23 cellular contexts compared by ENCODE assay signal in genomic region chr11:66468691-66469090, GRCh38. TPM values are rescaled to one million over a fixed set of nuclear protein-coding genes. Genes with fewer than 3 reads are reported as not detected.
DNase-seq lines count a peak whose midpoint lies in the region; ATAC-seq and TF ChIP-seq lines count a peak whose summit lies in the region.
"Had no signal": no experiment of that assay in that cellular context is flagged by ENCODE, and none has a peak within 500 bp of the region (broad histone marks: within the 10 kb centered on the region; RNA-seq: fewer than 3 reads in every experiment).

No MANE protein-coding gene starts in this region.

- no peaks in the 10 kb centered on the region for H3K27me3 Mint-ChIP-seq in T-helper 1 cell treated with Interleukin-12 subunit alpha and Interleukin-12 subunit beta and Interleukin-4 antibody, amounts not matched to agents 30 μg/mL and 1 μg/mL, for 36 hours (ENCODE audit: low read depth)
- H3K27me3 Mint-ChIP-seq in CD8-positive, alpha-beta memory T cell, result no peaks in the 10 kb centered on the region
- no peaks in the 10 kb centered on the region for H3K27me3 Mint-ChIP-seq in activated T-helper 2 cell treated with anti-CD3 and anti-CD28 coated beads, Interferon-gamma antibody, Interleukin-2, Interleukin-4, amounts not matched to agents 10 μg/mL and 5 μg/mL and 100 μg/mL, durations not matched to agents 14 hours and 24 hours and 36 hours (ENCODE audit: low read depth)
- peaks cover 4% of the 10 kb centered on the region for H3K27me3 Mint-ChIP-seq in nephron (ENCODE audit: low read depth)

- no peaks in the 10 kb centered on the region for H3K9me3 ChIP-seq in CD8-positive, alpha-beta memory T cell (ENCODE audit: low read length)
- H3K9me3 ChIP-seq: HAP-1, pancreas, tibial artery had no signal

- H3K4me1 Mint-ChIP-seq in T-helper 1 cell treated with Interleukin-12 subunit alpha and Interleukin-12 subunit beta and Interleukin-4 antibody, amounts not matched to agents 30 μg/mL and 1 μg/mL, for 36 hours (ENCODE audit: low read depth), result peaks cover 13% of the 10 kb centered on the region
- H3K4me1 Mint-ChIP-seq in CD8-positive, alpha-beta memory T cell, result peaks cover 18 to 28% (median 20%) of the 10 kb centered on the region in 3 donors
- H3K4me1 Mint-ChIP-seq in activated T-helper 2 cell treated with anti-CD3 and anti-CD28 coated beads, Interferon-gamma antibody, Interleukin-2, Interleukin-4, amounts not matched to agents 10 μg/mL and 5 μg/mL and 100 μg/mL, durations not matched to agents 14 hours and 24 hours and 36 hours (ENCODE audit: low read depth), result peaks cover 20% of the 10 kb centered on the region
- H3K4me1 Mint-ChIP-seq in nephron, result peaks cover 16% of the 10 kb centered on the region

- H3K4me3 ChIP-seq in CD8-positive, alpha-beta memory T cell (ENCODE audit: low read length), result no peak overlapping the region
- H3K4me3 ChIP-seq: HAP-1, pancreas had no signal

- H3K27ac Mint-ChIP-seq in T-helper 1 cell treated with Interleukin-12 subunit alpha and Interleukin-12 subunit beta and Interleukin-4 antibody, amounts not matched to agents 30 μg/mL and 1 μg/mL, for 36 hours, result no peak overlapping the region
- H3K27ac Mint-ChIP-seq in CD8-positive, alpha-beta memory T cell, result peak overlapping the region in 1 of 8 donors; percentile 76
- H3K27ac Mint-ChIP-seq in activated T-helper 2 cell treated with anti-CD3 and anti-CD28 coated beads, Interferon-gamma antibody, Interleukin-2, Interleukin-4, amounts not matched to agents 10 μg/mL and 5 μg/mL and 100 μg/mL, durations not matched to agents 14 hours and 24 hours and 36 hours, result no peak overlapping the region
- no peak overlapping the region for H3K27ac Mint-ChIP-seq in nephron

- CTCF ChIA-PET in CD8-positive, alpha-beta memory T cell (lab: Charles Lee), result interaction anchor here (0.7 to 1.6 kb wide), 2 partner anchors 10 to 210 kb away, joined by 3 to 4 read pairs; no protein-coding TSS in a partner anchor

- TF ChIP-seq CTCF in nephron (IDR thresholded peaks at IDR 0.05; ENCODE audit: unreplicated experiment in 3 of 3), result no peak

- no peak for DNase-seq in T-helper 1 cell
- DNase-seq in CD8-positive, alpha-beta memory T cell, result no peak
- DNase-seq in activated T-helper 2 cell treated with anti-CD3 and anti-CD28 coated beads, Interferon-gamma antibody, Interleukin-2, Interleukin-4, amounts not matched to agents 10 μg/mL and 5 μg/mL and 100 μg/mL, durations not matched to agents 14 hours and 24 hours and 36 hours (ENCODE audit: low spot score), result no peak
- DNase-seq in midbrain (lab: John Stamatoyannopoulos, UW), result no peak
- DNase-seq: activated effector memory CD4-positive, alpha-beta T cell treated with Interleukin-2 at 50 U/mL for 16 hours; left cardiac atrium; NCI-H1417 treated with DMSO at 0.1 percent for 48 hours; NCI-H2171; NCI-H774; pancreas; PC-3; tibial artery had no signal

- no peak for ATAC-seq in HG02610 (IDR thresholded peaks at IDR 0.05; ENCODE audit: unreplicated experiment)
- ATAC-seq in HG03378 (IDR thresholded peaks at IDR 0.05; ENCODE audit: unreplicated experiment), result no peak
- ATAC-seq: left cardiac atrium, pancreas, PC-3 had no signal

- H3K4me3 Mint-ChIP-seq in T-helper 1 cell treated with Interleukin-12 subunit alpha and Interleukin-12 subunit beta and Interleukin-4 antibody, amounts not matched to agents 30 μg/mL and 1 μg/mL, for 36 hours, result peak overlapping the region; percentile 38
- H3K4me3 Mint-ChIP-seq in CD8-positive, alpha-beta memory T cell, result peak overlapping the region; percentile 74 to 88 (median 87)
- H3K4me3 Mint-ChIP-seq in activated T-helper 2 cell treated with anti-CD3 and anti-CD28 coated beads, Interferon-gamma antibody, Interleukin-2, Interleukin-4, amounts not matched to agents 10 μg/mL and 5 μg/mL and 100 μg/mL, durations not matched to agents 14 hours and 24 hours and 36 hours (ENCODE audit: low read depth), result peak overlapping the region; percentile 91
- H3K4me3 Mint-ChIP-seq in nephron, result peak overlapping the region; percentile 93 to 97 (median 94)

- no peak overlapping the region for H3K27ac ChIP-seq in CD8-positive, alpha-beta memory T cell (ENCODE audit: low read depth, low read length)
- H3K27ac ChIP-seq: coronary artery, epithelial cell of prostate, pancreas had no signal

- peaks cover 11% of the 10 kb centered on the region for H3K4me1 ChIP-seq in CD8-positive, alpha-beta memory T cell (ENCODE audit: insufficient read depth, low read length)

- POLR2A ChIA-PET in CD8-positive, alpha-beta memory T cell (lab: Charles Lee), result interaction anchor here (0.9 kb wide), 1 partner anchor 147 kb away, joined by 4 read pairs; no protein-coding TSS in a partner anchor

- H3K9me3 Mint-ChIP-seq in T-helper 1 cell treated with Interleukin-12 subunit alpha and Interleukin-12 subunit beta and Interleukin-4 antibody, amounts not matched to agents 30 μg/mL and 1 μg/mL, for 36 hours, result no peaks in the 10 kb centered on the region
- no peaks in the 10 kb centered on the region for H3K9me3 Mint-ChIP-seq in CD8-positive, alpha-beta memory T cell
- H3K9me3 Mint-ChIP-seq in activated T-helper 2 cell treated with anti-CD3 and anti-CD28 coated beads, Interferon-gamma antibody, Interleukin-2, Interleukin-4, amounts not matched to agents 10 μg/mL and 5 μg/mL and 100 μg/mL, durations not matched to agents 14 hours and 24 hours and 36 hours, result no peaks in the 10 kb centered on the region
- no peaks in the 10 kb centered on the region for H3K9me3 Mint-ChIP-seq in nephron
- H3K9me3 Mint-ChIP-seq: CD14-positive monocyte had no signal

- intact Hi-C loops in activated T-helper 2 cell treated with anti-CD3 and anti-CD28 coated beads, Interferon-gamma antibody, Interleukin-2, Interleukin-4, amounts not matched to agents 10 μg/mL and 5 μg/mL and 100 μg/mL, durations not matched to agents 14 hours and 24 hours and 36 hours (cut with micrococcal nuclease), result no loop called here

- no peaks in the 10 kb centered on the region for H3K36me3 ChIP-seq in CD8-positive, alpha-beta memory T cell (ENCODE audit: insufficient read depth, low read length)
- H3K36me3 ChIP-seq: pancreas had no signal

- no peaks in the 10 kb centered on the region for H3K27me3 ChIP-seq in CD8-positive, alpha-beta memory T cell (ENCODE audit: insufficient read depth, low read length, poor library complexity, severe bottlenecking)
- H3K27me3 ChIP-seq: pancreas, tibial artery had no signal

- H3K36me3 Mint-ChIP-seq in T-helper 1 cell treated with Interleukin-12 subunit alpha and Interleukin-12 subunit beta and Interleukin-4 antibody, amounts not matched to agents 30 μg/mL and 1 μg/mL, for 36 hours (ENCODE audit: low read depth), result no peaks in the 10 kb centered on the region
- H3K36me3 Mint-ChIP-seq in CD8-positive, alpha-beta memory T cell, result peaks cover 0 to 24% (median 0%) of the 10 kb centered on the region in 3 donors
- peaks cover 5% of the 10 kb centered on the region for H3K36me3 Mint-ChIP-seq in activated T-helper 2 cell treated with anti-CD3 and anti-CD28 coated beads, Interferon-gamma antibody, Interleukin-2, Interleukin-4, amounts not matched to agents 10 μg/mL and 5 μg/mL and 100 μg/mL, durations not matched to agents 14 hours and 24 hours and 36 hours (ENCODE audit: low read depth)
- H3K36me3 Mint-ChIP-seq in nephron (ENCODE audit: low read depth), result peaks cover 5% of the 10 kb centered on the region

RNA-seq across cellular contexts. Expression of gene PELI3, which starts 2.0 kb away (rescaled TPM):
- 1 to 10 TPM; 5.3 to 6.6 TPM for total RNA-seq in CD8-positive, alpha-beta memory T cell
- polyA plus RNA-seq in CD8-positive, alpha-beta memory T cell, result 7.0 TPM
- 14.6 and 15.7 TPM in 2 replicates for total RNA-seq in activated T-helper 2 cell treated with anti-CD3 and anti-CD28 coated beads, Interferon-gamma antibody, Interleukin-2, Interleukin-4, amounts not matched to agents 10 μg/mL and 5 μg/mL and 100 μg/mL, durations not matched to agents 14 hours and 24 hours and 36 hours

RNA-seq across cellular contexts. Expression of gene DPP3, which starts 11.5 kb away (rescaled TPM):
- 10 to 100 TPM; 67.7 to 80.1 TPM for total RNA-seq in CD8-positive, alpha-beta memory T cell
- 32.5 TPM for polyA plus RNA-seq in CD8-positive, alpha-beta memory T cell
- total RNA-seq in activated T-helper 2 cell treated with anti-CD3 and anti-CD28 coated beads, Interferon-gamma antibody, Interleukin-2, Interleukin-4, amounts not matched to agents 10 μg/mL and 5 μg/mL and 100 μg/mL, durations not matched to agents 14 hours and 24 hours and 36 hours, result 109 and 119 TPM in 2 replicates

RNA-seq across cellular contexts. Expression of gene MRPL11, which starts 30.0 kb away (rescaled TPM):
- total RNA-seq in CD8-positive, alpha-beta memory T cell, result 100 to 1,000 TPM; 148 to 152 TPM
- polyA plus RNA-seq in CD8-positive, alpha-beta memory T cell, result 86.9 TPM
- total RNA-seq in activated T-helper 2 cell treated with anti-CD3 and anti-CD28 coated beads, Interferon-gamma antibody, Interleukin-2, Interleukin-4, amounts not matched to agents 10 μg/mL and 5 μg/mL and 100 μg/mL, durations not matched to agents 14 hours and 24 hours and 36 hours, result 92.9 and 96.1 TPM in 2 replicates

RNA-seq across cellular contexts. Expression of gene BBS1, which starts 41.7 kb away (rescaled TPM):
- 10 to 100 TPM; 17.7 to 21.2 TPM for total RNA-seq in CD8-positive, alpha-beta memory T cell
- 15.6 TPM for polyA plus RNA-seq in CD8-positive, alpha-beta memory T cell
- 12.6 and 14.9 TPM in 2 replicates for total RNA-seq in activated T-helper 2 cell treated with anti-CD3 and anti-CD28 coated beads, Interferon-gamma antibody, Interleukin-2, Interleukin-4, amounts not matched to agents 10 μg/mL and 5 μg/mL and 100 μg/mL, durations not matched to agents 14 hours and 24 hours and 36 hours

RNA-seq across cellular contexts. Expression of gene NPAS4, which starts 47.9 kb away (rescaled TPM):
- total RNA-seq in CD8-positive, alpha-beta memory T cell, result not detected
- not detected for polyA plus RNA-seq in CD8-positive, alpha-beta memory T cell
- 0.09 and 0.16 TPM in 2 replicates for total RNA-seq in activated T-helper 2 cell treated with anti-CD3 and anti-CD28 coated beads, Interferon-gamma antibody, Interleukin-2, Interleukin-4, amounts not matched to agents 10 μg/mL and 5 μg/mL and 100 μg/mL, durations not matched to agents 14 hours and 24 hours and 36 hours
- total RNA-seq: A172; activated CD8-positive, alpha-beta memory T cell treated with anti-CD3 and anti-CD28 coated beads for 36 hours; PC-3; SK-MEL-5 had no signal
- polyA plus RNA-seq: CD14-positive monocyte had no signal

Comparison
In these comparisons a context has a peak if more than half of its experiments do, and no peak if none do; other contexts are left out.
1. H3K4me3 Mint-ChIP-seq: peak in every context shown above with its lines; median percentile 94 in nephron; 91 in activated T-helper 2 cell treated with anti-CD3 and anti-CD28 coated beads, Interferon-gamma antibody, Interleukin-2, Interleukin-4, amounts not matched to agents 10 μg/mL and 5 μg/mL and 100 μg/mL, durations not matched to agents 14 hours and 24 hours and 36 hours; 87 in CD8-positive, alpha-beta memory T cell; 38 in T-helper 1 cell treated with Interleukin-12 subunit alpha and Interleukin-12 subunit beta and Interleukin-4 antibody, amounts not matched to agents 30 μg/mL and 1 μg/mL, for 36 hours.